1 cellular context compared by ENCODE assay signal in the genomic region with DNA sequence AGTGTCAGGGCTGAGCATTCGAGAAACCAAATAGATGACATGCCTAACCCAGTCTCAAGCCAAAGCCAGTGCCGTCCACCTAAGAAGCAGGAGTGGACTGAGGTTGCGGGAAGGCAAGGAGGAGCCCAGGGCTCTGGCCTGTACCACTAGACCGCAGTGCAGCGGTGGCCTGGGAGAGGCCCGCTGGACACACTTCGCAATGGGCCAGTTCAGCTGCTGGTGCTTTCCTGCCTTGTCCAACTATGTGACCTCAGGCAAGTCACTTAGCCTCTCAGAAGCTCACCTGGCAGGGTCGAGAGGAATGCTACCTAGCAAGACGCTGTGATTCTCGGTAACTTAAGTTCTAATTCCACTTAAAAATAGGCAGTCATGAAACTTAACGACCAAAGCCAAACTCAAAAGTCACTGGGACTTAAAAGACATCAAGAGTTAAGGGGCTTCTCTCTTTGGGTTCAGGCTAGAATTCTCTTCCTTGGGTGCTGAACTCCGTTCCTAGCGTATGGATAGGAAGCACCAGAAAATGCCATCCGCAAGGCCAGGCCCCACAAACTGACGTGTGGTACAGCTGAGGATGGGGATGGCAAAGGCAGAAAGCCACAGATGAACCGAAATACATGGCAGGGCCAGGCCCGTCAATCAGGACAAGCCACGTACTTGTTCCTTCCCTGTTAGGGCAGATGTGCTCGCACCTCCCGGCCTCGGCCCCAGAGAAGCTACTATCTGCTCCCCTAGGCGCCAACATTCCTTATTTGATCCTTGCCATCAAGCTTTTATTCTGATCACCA.
TF ChIP-seq lines count a peak whose summit lies in the region.

No MANE protein-coding gene starts in this region.

TF ChIP-seq in A549, 52 proteins besides CTCF, POLR2A, EP300 and RAD21 (continued from another document):
- TF ChIP-seq HOXB13 (CRISPR knock-in tag; IDR thresholded peaks at IDR 0.05; ENCODE audit: low read depth) (no peak), ESRRA (IDR thresholded peaks at IDR 0.05; ENCODE audit: borderline replicate concordance, low read length) (no peak), USF2 (IDR thresholded peaks at IDR 0.05) (no peak), HOXB5 (CRISPR knock-in tag; IDR thresholded peaks at IDR 0.05) (no peak), RFX5 (IDR thresholded peaks at IDR 0.05) (no peak), JUN (IDR thresholded peaks at IDR 0.05) (no peak), PHF8 (IDR thresholded peaks at IDR 0.05; ENCODE audit: borderline replicate concordance, low read depth) (no peak), HMGXB4 (CRISPR knock-in tag; IDR thresholded peaks at IDR 0.05; ENCODE audit: borderline replicate concordance) (no peak), NFE2L2 (conservative IDR thresholded peaks at IDR 0.05; ENCODE audit: low read length) (no peak), CBX8 (IDR thresholded peaks at IDR 0.05) (no peak), ZSCAN20 (CRISPR knock-in tag; IDR thresholded peaks at IDR 0.05) (no peak), HES2 (IDR thresholded peaks at IDR 0.05) (no peak), RARB (CRISPR knock-in tag; IDR thresholded peaks at IDR 0.05) (no peak), SREBF2 (IDR thresholded peaks at IDR 0.05) (no peak)
- TF ChIP-seq, protein P1, sequence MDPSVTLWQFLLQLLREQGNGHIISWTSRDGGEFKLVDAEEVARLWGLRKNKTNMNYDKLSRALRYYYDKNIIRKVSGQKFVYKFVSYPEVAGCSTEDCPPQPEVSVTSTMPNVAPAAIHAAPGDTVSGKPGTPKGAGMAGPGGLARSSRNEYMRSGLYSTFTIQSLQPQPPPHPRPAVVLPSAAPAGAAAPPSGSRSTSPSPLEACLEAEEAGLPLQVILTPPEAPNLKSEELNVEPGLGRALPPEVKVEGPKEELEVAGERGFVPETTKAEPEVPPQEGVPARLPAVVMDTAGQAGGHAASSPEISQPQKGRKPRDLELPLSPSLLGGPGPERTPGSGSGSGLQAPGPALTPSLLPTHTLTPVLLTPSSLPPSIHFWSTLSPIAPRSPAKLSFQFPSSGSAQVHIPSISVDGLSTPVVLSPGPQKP (IDR thresholded peaks at IDR 0.05; ENCODE audit: low read depth, low read length): no peak
